ENCODE assay signal across 8 cellular contexts in genomic region chr4:15396157-15396800, GRCh38. TPM values are rescaled to one million over a fixed set of nuclear protein-coding genes. Genes with fewer than 3 reads are reported as not detected.
A peak's percentile ranks its signal among the peaks of the same experiment; 100 is the strongest.
DNase-seq lines count a peak whose midpoint lies in the region; ATAC-seq and TF ChIP-seq lines count a peak whose summit lies in the region.

No MANE protein-coding gene starts in this region.

- no peak for TF ChIP-seq EP300 in upper lobe of left lung (IDR thresholded peaks at IDR 0.05)

- H3K9me3 Mint-ChIP-seq in endodermal cell (no peaks in the 10 kb centered on the region), natural killer cell (no peaks in the 10 kb centered on the region)

- DNase-seq in AG10803 (ENCODE audit: low read depth) (peak; percentile 42), NCI-H2196 (lab: John Stamatoyannopoulos, UW; ENCODE audit: unreplicated experiment) (peak; percentile 34), endodermal cell (peak; percentile 89), natural killer cell (peak; percentile 23), upper lobe of left lung (no peak)
- peak; percentile 33 to 39 for DNase-seq in activated CD4-positive, alpha-beta T cell treated with anti-CD3 and anti-CD28 coated beads, Interleukin-2, amount 50 U/mL, for 4 hours

- H3K4me1 Mint-ChIP-seq in endodermal cell (peaks cover 4% of the 10 kb centered on the region), natural killer cell (peaks cover 24 to 32% of the 10 kb centered on the region in 2 donors)

- H3K4me3 Mint-ChIP-seq in endodermal cell (no peak overlapping the region), natural killer cell (no peak overlapping the region)

- H3K9me3 ChIP-seq in endodermal cell (ENCODE audit: control insufficient read depth, low read length): no peaks in the 10 kb centered on the region
- no peaks in the 10 kb centered on the region for H3K9me3 ChIP-seq in upper lobe of left lung

- H3K27me3 Mint-ChIP-seq in endodermal cell (ENCODE audit: insufficient read depth) (no peaks in the 10 kb centered on the region), natural killer cell (ENCODE audit: low read depth in 2 of 2) (peaks cover 0 to 3% of the 10 kb centered on the region in 2 donors)

- H3K27me3 ChIP-seq in endodermal cell (ENCODE audit: control insufficient read depth, insufficient read depth, low read length, poor library complexity, severe bottlenecking) (no peaks in the 10 kb centered on the region), upper lobe of left lung (no peaks in the 10 kb centered on the region)

- intact Hi-C loops in natural killer cell (cut with micrococcal nuclease): loop anchor here (1.0 to 2.0 kb wide), 2 partner anchors 157 to 165 kb away; no protein-coding TSS in a partner anchor

- H3K27ac ChIP-seq in endodermal cell (ENCODE audit: low read depth, low read length) (no peak overlapping the region), upper lobe of left lung (no peak overlapping the region)

- TF ChIP-seq CTCF in AG10803 (conservative IDR thresholded peaks at IDR 0.05; ENCODE audit: low read length): peak; percentile 76
- peak; percentile 90 for TF ChIP-seq CTCF in endodermal cell (conservative IDR thresholded peaks at IDR 0.05)
- TF ChIP-seq CTCF in natural killer cell (IDR thresholded peaks at IDR 0.05): peak; percentile 86
- TF ChIP-seq CTCF in upper lobe of left lung (IDR thresholded peaks at IDR 0.05): peak; percentile 48 to 64 (median 55)

- H3K36me3 Mint-ChIP-seq in endodermal cell (ENCODE audit: low read depth): no peaks in the 10 kb centered on the region
- H3K36me3 Mint-ChIP-seq in natural killer cell: no peaks in the 10 kb centered on the region

- 59 to 67% methylated on average over 3 to 4 of the region's 4 CpGs for WGBS in endodermal cell (ENCODE audit: insufficient coverage in 1 of 2, insufficient read length in 1 of 2), 2 experiments
- 18 to 61% methylated on average over 2 to 4 of the region's 4 CpGs for WGBS in upper lobe of left lung, 2 donors

- H3K27ac Mint-ChIP-seq in endodermal cell (no peak overlapping the region), natural killer cell (peak overlapping the region in 1 of 2 donors; percentile 17)

- no peaks in the 10 kb centered on the region for H3K4me1 ChIP-seq in endodermal cell (ENCODE audit: control insufficient read depth, insufficient read depth, low read length)
- H3K4me1 ChIP-seq in upper lobe of left lung: peaks cover 9 to 25% (median 19%) of the 10 kb centered on the region in 4 donors

- ATAC-seq in GM18517 (IDR thresholded peaks at IDR 0.05; ENCODE audit: unreplicated experiment) (peak; percentile 76), HG02938 (IDR thresholded peaks at IDR 0.05; ENCODE audit: unreplicated experiment) (peak; percentile 87), natural killer cell (peak; percentile 73 to 90 (median 89)), upper lobe of left lung (ENCODE audit: low FRiP score in 2 of 2) (peak; percentile 47 to 61)

- no peak overlapping the region for H3K9ac ChIP-seq in endodermal cell (ENCODE audit: extremely low read depth, low read length, poor library complexity, severe bottlenecking)

- no peak overlapping the region for H3K4me3 ChIP-seq in AG10803 (ENCODE audit: low read length)
- no peak overlapping the region for H3K4me3 ChIP-seq in endodermal cell (ENCODE audit: low read length)
- H3K4me3 ChIP-seq in upper lobe of left lung: no peak overlapping the region

- no peak for TF ChIP-seq POLR2A in upper lobe of left lung (IDR thresholded peaks at IDR 0.05)

- H3K36me3 ChIP-seq in endodermal cell (ENCODE audit: control insufficient read depth, insufficient read depth, low read length) (no peaks in the 10 kb centered on the region), upper lobe of left lung (no peaks in the 10 kb centered on the region)

RNA-seq across cellular contexts. Expression of gene C1QTNF7, which starts 31.6 kb away (rescaled TPM):
- total RNA-seq in endodermal cell: not detected
- 0.57 TPM for polyA plus RNA-seq in endodermal cell (2013, experiment 1 of 2)
- polyA plus RNA-seq in endodermal cell (2013, experiment 2 of 2): 0.37 TPM
- total RNA-seq in natural killer cell: not detected
- total RNA-seq in upper lobe of left lung: 10 to 100 TPM in 2 of 6 donors, 1 to 10 TPM in 4; 2.3 to 13.3 (median 7.9) TPM

Comparison
In these comparisons a context has a peak if more than half of its experiments do, and no peak if none do; other contexts are left out.
1. DNase-seq: peak in AG10803 (single experiment), NCI-H2196 (single experiment), activated CD4-positive, alpha-beta T cell treated with anti-CD3 and anti-CD28 coated beads, Interleukin-2, amount 50 U/mL, for 4 hours (2 of 2), endodermal cell (single experiment) and natural killer cell (single experiment); none in upper lobe of left lung (0 of 2).
2. Peak in every context shown above with its lines, with median percentiles within 50 percentile points of each other: CTCF ChIP-seq and ATAC-seq.